In the genomic region with DNA sequence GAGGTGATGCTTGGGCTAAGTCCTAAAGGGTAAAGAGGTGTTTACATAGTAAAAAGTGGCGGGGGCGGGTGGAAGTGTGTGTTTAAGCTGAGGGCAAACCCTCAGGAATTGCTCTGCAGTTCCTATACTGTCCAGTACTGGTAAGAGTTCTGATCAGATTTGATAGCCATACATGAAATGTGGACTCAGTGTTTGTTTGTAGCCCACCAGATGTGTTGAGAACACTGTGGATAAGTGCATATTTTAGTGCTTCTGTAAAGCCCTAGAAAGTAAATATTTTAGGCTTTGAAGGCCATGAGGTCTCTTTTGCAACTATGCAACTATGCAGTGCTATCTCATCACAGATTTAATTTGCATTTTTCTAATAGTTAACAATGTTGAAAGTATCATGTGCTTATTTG, we compare ENCODE assay signal across 1 cellular context.
TF ChIP-seq lines count a peak whose summit lies in the region.

No MANE protein-coding gene starts in this region.

TF ChIP-seq in HepG2, 621 proteins besides CTCF, POLR2A, EP300 and RAD21 (continued from another document):
- TF ChIP-seq, protein P1, sequence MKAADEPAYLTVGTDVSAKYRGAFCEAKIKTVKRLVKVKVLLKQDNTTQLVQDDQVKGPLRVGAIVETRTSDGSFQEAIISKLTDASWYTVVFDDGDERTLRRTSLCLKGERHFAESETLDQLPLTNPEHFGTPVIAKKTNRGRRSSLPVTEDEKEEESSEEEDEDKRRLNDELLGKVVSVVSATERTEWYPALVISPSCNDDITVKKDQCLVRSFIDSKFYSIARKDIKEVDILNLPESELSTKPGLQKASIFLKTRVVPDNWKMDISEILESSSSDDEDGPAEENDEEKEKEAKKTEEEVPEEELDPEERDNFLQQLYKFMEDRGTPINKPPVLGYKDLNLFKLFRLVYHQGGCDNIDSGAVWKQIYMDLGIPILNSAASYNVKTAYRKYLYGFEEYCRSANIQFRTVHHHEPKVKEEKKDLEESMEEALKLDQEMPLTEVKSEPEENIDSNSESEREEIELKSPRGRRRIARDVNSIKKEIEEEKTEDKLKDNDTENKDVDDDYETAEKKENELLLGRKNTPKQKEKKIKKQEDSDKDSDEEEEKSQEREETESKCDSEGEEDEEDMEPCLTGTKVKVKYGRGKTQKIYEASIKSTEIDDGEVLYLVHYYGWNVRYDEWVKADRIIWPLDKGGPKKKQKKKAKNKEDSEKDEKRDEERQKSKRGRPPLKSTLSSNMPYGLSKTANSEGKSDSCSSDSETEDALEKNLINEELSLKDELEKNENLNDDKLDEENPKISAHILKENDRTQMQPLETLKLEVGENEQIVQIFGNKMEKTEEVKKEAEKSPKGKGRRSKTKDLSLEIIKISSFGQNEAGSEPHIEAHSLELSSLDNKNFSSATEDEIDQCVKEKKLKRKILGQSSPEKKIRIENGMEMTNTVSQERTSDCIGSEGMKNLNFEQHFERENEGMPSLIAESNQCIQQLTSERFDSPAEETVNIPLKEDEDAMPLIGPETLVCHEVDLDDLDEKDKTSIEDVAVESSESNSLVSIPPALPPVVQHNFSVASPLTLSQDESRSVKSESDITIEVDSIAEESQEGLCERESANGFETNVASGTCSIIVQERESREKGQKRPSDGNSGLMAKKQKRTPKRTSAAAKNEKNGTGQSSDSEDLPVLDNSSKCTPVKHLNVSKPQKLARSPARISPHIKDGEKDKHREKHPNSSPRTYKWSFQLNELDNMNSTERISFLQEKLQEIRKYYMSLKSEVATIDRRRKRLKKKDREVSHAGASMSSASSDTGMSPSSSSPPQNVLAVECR (CRISPR knock-in tag; IDR thresholded peaks at IDR 0.05; ENCODE audit: borderline replicate concordance): no peak
- no peak for TF ChIP-seq ESRRA (CRISPR knock-in tag; IDR thresholded peaks at IDR 0.05; ENCODE audit: low read depth)
- TF ChIP-seq REST (IDR thresholded peaks at IDR 0.05; ENCODE audit: borderline replicate concordance in 1 of 2, low read depth in 1 of 2, low read length in 2 of 2): no peak
- TF ChIP-seq SYNCRIP (IDR thresholded peaks at IDR 0.05; ENCODE audit: insufficient read depth, low read depth, low read length): no peak
- TF ChIP-seq FOXA1 (IDR thresholded peaks at IDR 0.05): no peak
- no peak for TF ChIP-seq FOXA1 (CRISPR knock-in tag; IDR thresholded peaks at IDR 0.05)
- TF ChIP-seq SOX13 (IDR thresholded peaks at IDR 0.05): no peak
- TF ChIP-seq SOX13 (CRISPR knock-in tag; conservative IDR thresholded peaks at IDR 0.05 in 1 of 2, IDR thresholded peaks at IDR 0.05 in 1 of 2): no peak
- TF ChIP-seq ZNF350 (CRISPR knock-in tag; IDR thresholded peaks at IDR 0.05; ENCODE audit: borderline replicate concordance, low read depth): no peak
